ENCODE assay signal across 15 cellular contexts in the genomic region with DNA sequence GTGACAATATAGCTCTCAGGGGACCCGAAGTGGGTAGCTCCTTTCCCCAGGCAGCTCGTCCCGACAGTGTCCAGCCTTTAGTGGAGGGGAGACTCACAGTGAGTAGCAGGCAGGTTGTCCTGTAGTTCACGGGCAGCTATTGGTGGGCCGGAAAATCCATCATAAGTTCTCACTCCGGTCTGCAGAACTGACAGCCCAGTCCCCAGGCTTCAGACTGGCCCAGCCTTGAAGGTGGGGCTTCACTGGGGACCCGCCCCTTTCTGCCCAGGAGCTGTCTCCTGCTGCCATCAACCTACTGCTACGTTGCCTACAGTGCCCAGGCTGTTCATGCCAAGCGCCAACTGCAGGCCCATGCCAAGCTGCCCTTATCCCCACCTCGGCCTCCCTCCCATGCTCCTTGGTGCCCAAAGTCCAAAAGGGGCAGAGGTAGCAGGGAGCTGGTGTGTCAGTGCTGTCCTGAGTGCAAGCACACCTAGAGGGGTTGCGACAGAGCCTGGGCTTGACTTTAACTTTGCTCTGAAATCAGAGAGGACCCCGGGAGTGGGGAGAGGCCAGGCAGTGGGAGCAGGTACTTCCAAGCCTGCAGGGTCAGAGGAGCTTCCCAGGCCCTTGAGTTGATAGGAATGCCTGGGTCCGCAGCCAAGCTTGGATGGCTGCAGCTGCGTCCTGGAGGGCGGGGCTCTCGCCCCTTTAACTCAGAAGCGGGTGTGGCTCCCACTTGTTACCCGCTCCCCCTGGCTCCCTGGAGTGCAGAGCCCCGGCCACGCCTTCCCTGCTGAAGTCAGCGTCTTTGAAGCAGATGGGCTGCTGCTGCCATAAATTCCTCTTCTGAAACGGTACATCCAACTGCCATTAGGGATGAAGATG.
A peak's percentile ranks its signal among the peaks of the same experiment; 100 is the strongest.
DNase-seq lines count a peak whose midpoint lies in the region; ATAC-seq and TF ChIP-seq lines count a peak whose summit lies in the region.
"Had no signal": no experiment of that assay in that cellular context is flagged by ENCODE, and none has a peak within 500 bp of the region (broad histone marks: within the 10 kb centered on the region; RNA-seq: fewer than 3 reads in every experiment).

No MANE protein-coding gene starts in this region.

- H4K20me1 ChIP-seq in OCI-LY1 (ENCODE audit: insufficient read depth, low read length): no peaks in the 10 kb centered on the region

- no peaks in the 10 kb centered on the region for H3F3A ChIP-seq in OCI-LY1 (ENCODE audit: insufficient read depth, low read length)

- ATAC-seq in left lung (peak; percentile 82), HG03520 (IDR thresholded peaks at IDR 0.05; ENCODE audit: unreplicated experiment) (no peak), HG03095 (IDR thresholded peaks at IDR 0.05; ENCODE audit: unreplicated experiment) (no peak)
- ATAC-seq: left colon had no signal

- no peaks in the 10 kb centered on the region for H3K27me3 ChIP-seq in H7 (ENCODE audit: control insufficient read depth, insufficient read depth, low read length)
- H3K27me3 ChIP-seq in OCI-LY1 (ENCODE audit: insufficient read depth, low read length): no peaks in the 10 kb centered on the region
- no peaks in the 10 kb centered on the region for H3K27me3 ChIP-seq in left lung
- H3K27me3 ChIP-seq: SJSA1 had no signal

- H3K4me1 ChIP-seq in OCI-LY1 (ENCODE audit: insufficient read depth, low read length, severe bottlenecking) (no peaks in the 10 kb centered on the region), left lung (no peaks in the 10 kb centered on the region)
- H3K4me1 ChIP-seq: SJSA1 had no signal

- H3K4me2 ChIP-seq in OCI-LY1 (ENCODE audit: low read length): peak overlapping the region; percentile 23; the same call in 1 of the 2 replicates

- no peak overlapping the region for H2AFZ ChIP-seq in OCI-LY1 (ENCODE audit: low read length)

- intact Hi-C loops in left lung (cut with DNase I): no loop called here

- H3K27ac ChIP-seq in OCI-LY1 (ENCODE audit: low read depth, low read length, poor library complexity, severe bottlenecking): no peak overlapping the region
- H3K27ac ChIP-seq in left lung: no peak overlapping the region
- H3K27ac ChIP-seq: SJSA1 had no signal

- H3K9me3 ChIP-seq in OCI-LY1 (ENCODE audit: low read length): no peaks in the 10 kb centered on the region
- peaks cover 0 to 10% of the 10 kb centered on the region in 2 donors for H3K9me3 ChIP-seq in left lung

- no peak for TF ChIP-seq CTCF in OCI-LY1 (IDR thresholded peaks at IDR 0.05; ENCODE audit: low read length)
- TF ChIP-seq CTCF in left lung (IDR thresholded peaks at IDR 0.05): no peak

- no peaks in the 10 kb centered on the region for H3K79me2 ChIP-seq in OCI-LY1 (ENCODE audit: insufficient read depth, low read length)

- H3K4me3 ChIP-seq in H7 (ENCODE audit: insufficient read depth, low read depth, low read length): no peak overlapping the region
- peak overlapping the region; percentile 19 for H3K4me3 ChIP-seq in OCI-LY1 (ENCODE audit: low read depth, low read length, poor library complexity, severe bottlenecking)
- no peak overlapping the region for H3K4me3 ChIP-seq in left lung
- H3K4me3 ChIP-seq: SJSA1 had no signal

- DNase-seq in AG08396 (ENCODE audit: low spot score) (peak; percentile 1), H7 (peak; percentile 16), left lung (peak; percentile 33 to 68), NOMO-1 treated with DMSO at 0.1 percent for 48 hours (lab: John Stamatoyannopoulos, UW; ENCODE audit: unreplicated experiment) (no peak), NCI-H2171 (lab: John Stamatoyannopoulos, UW) (no peak)
- DNase-seq: activated T-cell treated with anti-CD3 and anti-CD28 coated beads, Interleukin-2, amount 50 U/mL, for 1 hour; effector memory CD4-positive, alpha-beta T cell; hippocampal formation; Kasumi-1; left colon; NCI-H187 treated with DMSO at 0.1 percent for 48 hours had no signal

- H3K9me2 ChIP-seq in OCI-LY1 (ENCODE audit: low read depth, low read length): no peaks in the 10 kb centered on the region

- no peak overlapping the region for H3K9ac ChIP-seq in OCI-LY1 (ENCODE audit: low read length)

- H3K36me3 ChIP-seq in H7 (replicated peaks; ENCODE audit: control insufficient read depth, insufficient read depth, low read length) (no peaks in the 10 kb centered on the region), OCI-LY1 (ENCODE audit: insufficient read depth, low read length) (no peaks in the 10 kb centered on the region), left lung (no peaks in the 10 kb centered on the region)
- H3K36me3 ChIP-seq: SJSA1 had no signal

Comparison
In these comparisons a context has a peak if more than half of its experiments do, and no peak if none do; other contexts are left out.
1. DNase-seq: peak in AG08396 (single experiment), H7 (single experiment) and left lung (2 of 2); none in NOMO-1 treated with DMSO at 0.1 percent for 48 hours (single experiment) and NCI-H2171 (single experiment).